In the genomic region with DNA sequence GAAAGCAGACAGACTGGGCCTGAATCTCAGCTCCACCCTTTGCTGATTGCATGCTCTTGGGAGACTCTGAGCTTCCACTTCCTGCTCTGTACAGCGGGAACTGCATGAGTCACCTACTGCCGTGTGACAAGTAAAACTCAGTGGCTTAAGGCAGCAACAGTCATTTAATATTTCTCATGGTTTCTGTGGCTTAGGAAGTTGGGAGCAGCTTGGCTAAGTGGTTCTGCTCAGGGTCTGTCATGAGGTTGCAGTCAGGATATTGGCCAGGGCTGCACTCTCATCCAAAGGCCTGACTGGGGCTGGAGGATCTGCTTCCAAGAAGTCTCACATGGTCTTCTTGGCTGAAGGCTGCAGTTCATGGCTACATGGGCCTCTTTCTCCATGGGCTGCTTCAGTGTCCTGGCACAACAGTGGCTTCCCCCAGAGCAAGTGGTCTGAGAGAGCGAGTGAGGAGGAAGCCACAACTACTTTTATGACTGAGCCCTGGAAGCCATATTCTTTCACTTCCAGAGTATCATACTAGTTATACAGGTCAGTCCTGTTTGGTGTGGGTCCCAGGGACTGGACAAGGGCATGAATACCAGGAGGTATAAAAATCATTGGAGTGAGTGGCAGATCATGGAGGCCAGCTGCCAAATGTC, we compare ENCODE assay signal across 2 cellular contexts.
TF ChIP-seq lines count a peak whose summit lies in the region.

No MANE protein-coding gene starts in this region.

TF ChIP-seq in IMR-90, 13 proteins besides CTCF, POLR2A, EP300 and RAD21 (continued from another document):
- TF ChIP-seq, protein P1, sequence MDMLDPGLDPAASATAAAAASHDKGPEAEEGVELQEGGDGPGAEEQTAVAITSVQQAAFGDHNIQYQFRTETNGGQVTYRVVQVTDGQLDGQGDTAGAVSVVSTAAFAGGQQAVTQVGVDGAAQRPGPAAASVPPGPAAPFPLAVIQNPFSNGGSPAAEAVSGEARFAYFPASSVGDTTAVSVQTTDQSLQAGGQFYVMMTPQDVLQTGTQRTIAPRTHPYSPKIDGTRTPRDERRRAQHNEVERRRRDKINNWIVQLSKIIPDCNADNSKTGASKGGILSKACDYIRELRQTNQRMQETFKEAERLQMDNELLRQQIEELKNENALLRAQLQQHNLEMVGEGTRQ (IDR thresholded peaks at IDR 0.05; ENCODE audit: low read depth, low read length) = no peak
- TF ChIP-seq FOS (IDR thresholded peaks at IDR 0.05; ENCODE audit: low read depth, low read length) (no peak), RCOR1 (IDR thresholded peaks at IDR 0.05; ENCODE audit: insufficient replicate concordance, low read length) (no peak), CEBPB (IDR thresholded peaks at IDR 0.05; ENCODE audit: low read depth, low read length) (no peak), MAZ (IDR thresholded peaks at IDR 0.05; ENCODE audit: borderline replicate concordance, low read depth, low read length) (no peak), MXI1 (IDR thresholded peaks at IDR 0.05; ENCODE audit: borderline replicate concordance, low read depth, low read length) (no peak), MAFK (IDR thresholded peaks at IDR 0.05; ENCODE audit: low read depth, low read length) (no peak), NFE2L2 (IDR thresholded peaks at IDR 0.05; ENCODE audit: low read depth, low read length) (no peak), RFX5 (IDR thresholded peaks at IDR 0.05; ENCODE audit: low read depth, low read length) (no peak), CHD1 (IDR thresholded peaks at IDR 0.05; ENCODE audit: low read depth, low read length) (no peak)
- TF ChIP-seq, protein P2, sequence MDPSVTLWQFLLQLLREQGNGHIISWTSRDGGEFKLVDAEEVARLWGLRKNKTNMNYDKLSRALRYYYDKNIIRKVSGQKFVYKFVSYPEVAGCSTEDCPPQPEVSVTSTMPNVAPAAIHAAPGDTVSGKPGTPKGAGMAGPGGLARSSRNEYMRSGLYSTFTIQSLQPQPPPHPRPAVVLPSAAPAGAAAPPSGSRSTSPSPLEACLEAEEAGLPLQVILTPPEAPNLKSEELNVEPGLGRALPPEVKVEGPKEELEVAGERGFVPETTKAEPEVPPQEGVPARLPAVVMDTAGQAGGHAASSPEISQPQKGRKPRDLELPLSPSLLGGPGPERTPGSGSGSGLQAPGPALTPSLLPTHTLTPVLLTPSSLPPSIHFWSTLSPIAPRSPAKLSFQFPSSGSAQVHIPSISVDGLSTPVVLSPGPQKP (IDR thresholded peaks at IDR 0.05; ENCODE audit: borderline replicate concordance, low read depth, low read length) = no peak

TF ChIP-seq in GM23338, 12 proteins besides CTCF, POLR2A, EP300 and RAD21 (continued from another document):
- TF ChIP-seq, protein P3, sequence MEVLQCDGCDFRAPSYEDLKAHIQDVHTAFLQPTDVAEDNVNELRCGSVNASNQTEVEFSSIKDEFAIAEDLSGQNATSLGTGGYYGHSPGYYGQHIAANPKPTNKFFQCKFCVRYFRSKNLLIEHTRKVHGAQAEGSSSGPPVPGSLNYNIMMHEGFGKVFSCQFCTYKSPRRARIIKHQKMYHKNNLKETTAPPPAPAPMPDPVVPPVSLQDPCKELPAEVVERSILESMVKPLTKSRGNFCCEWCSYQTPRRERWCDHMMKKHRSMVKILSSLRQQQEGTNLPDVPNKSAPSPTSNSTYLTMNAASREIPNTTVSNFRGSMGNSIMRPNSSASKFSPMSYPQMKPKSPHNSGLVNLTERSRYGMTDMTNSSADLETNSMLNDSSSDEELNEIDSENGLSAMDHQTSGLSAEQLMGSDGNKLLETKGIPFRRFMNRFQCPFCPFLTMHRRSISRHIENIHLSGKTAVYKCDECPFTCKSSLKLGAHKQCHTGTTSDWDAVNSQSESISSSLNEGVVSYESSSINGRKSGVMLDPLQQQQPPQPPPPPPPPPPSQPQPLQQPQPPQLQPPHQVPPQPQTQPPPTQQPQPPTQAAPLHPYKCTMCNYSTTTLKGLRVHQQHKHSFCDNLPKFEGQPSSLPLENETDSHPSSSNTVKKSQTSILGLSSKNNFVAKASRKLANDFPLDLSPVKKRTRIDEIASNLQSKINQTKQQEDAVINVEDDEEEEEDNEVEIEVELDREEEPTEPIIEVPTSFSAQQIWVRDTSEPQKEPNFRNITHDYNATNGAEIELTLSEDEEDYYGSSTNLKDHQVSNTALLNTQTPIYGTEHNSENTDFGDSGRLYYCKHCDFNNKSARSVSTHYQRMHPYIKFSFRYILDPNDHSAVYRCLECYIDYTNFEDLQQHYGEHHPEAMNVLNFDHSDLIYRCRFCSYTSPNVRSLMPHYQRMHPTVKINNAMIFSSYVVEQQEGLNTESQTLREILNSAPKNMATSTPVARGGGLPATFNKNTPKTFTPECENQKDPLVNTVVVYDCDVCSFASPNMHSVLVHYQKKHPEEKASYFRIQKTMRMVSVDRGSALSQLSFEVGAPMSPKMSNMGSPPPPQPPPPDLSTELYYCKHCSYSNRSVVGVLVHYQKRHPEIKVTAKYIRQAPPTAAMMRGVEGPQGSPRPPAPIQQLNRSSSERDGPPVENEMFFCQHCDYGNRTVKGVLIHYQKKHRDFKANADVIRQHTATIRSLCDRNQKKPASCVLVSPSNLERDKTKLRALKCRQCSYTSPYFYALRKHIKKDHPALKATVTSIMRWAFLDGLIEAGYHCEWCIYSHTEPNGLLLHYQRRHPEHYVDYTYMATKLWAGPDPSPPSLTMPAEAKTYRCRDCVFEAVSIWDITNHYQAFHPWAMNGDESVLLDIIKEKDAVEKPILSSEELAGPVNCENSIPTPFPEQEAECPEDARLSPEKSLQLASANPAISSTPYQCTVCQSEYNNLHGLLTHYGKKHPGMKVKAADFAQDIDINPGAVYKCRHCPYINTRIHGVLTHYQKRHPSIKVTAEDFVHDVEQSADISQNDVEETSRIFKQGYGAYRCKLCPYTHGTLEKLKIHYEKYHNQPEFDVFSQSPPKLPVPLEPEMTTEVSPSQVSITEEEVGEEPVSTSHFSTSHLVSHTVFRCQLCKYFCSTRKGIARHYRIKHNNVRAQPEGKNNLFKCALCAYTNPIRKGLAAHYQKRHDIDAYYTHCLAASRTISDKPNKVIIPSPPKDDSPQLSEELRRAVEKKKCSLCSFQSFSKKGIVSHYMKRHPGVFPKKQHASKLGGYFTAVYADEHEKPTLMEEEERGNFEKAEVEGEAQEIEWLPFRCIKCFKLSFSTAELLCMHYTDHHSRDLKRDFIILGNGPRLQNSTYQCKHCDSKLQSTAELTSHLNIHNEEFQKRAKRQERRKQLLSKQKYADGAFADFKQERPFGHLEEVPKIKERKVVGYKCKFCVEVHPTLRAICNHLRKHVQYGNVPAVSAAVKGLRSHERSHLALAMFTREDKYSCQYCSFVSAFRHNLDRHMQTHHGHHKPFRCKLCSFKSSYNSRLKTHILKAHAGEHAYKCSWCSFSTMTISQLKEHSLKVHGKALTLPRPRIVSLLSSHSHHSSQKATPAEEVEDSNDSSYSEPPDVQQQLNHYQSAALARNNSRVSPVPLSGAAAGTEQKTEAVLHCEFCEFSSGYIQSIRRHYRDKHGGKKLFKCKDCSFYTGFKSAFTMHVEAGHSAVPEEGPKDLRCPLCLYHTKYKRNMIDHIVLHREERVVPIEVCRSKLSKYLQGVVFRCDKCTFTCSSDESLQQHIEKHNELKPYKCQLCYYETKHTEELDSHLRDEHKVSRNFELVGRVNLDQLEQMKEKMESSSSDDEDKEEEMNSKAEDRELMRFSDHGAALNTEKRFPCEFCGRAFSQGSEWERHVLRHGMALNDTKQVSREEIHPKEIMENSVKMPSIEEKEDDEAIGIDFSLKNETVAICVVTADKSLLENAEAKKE (CRISPR knock-in tag; IDR thresholded peaks at IDR 0.05) = no peak
- TF ChIP-seq ZNF114 (CRISPR knock-in tag; IDR thresholded peaks at IDR 0.05) (no peak), ZNF331 (CRISPR knock-in tag; IDR thresholded peaks at IDR 0.05; ENCODE audit: low read depth) (no peak)
